In genomic region chr17:82080048-82080788, GRCh38 we compare ENCODE assay signal across 28 cellular contexts.
"Had no signal": no experiment of that assay in that cellular context is flagged by ENCODE, and none has a peak within 500 bp of the region (broad histone marks: within the 10 kb centered on the region; RNA-seq: fewer than 3 reads in every experiment).

No MANE protein-coding gene starts in this region.

- H3K4me3 ChIP-seq: cardiac muscle cell, Peyer's patch, SJSA1 had no signal

- H3K9me3 Mint-ChIP-seq: activated B cell treated with CpG ODN at 0.5 μM for 24 hours; activated CD4-positive, alpha-beta T cell treated with anti-CD3 and anti-CD28 coated beads, Interleukin-2, amount 10 ng/mL, durations not matched to agents 24 days and 14 days; activated naive CD4-positive, alpha-beta T cell treated with anti-CD3 and anti-CD28 coated beads, Interleukin-2, amount 50 U/mL, for 72 hours; activated T-cell treated with anti-CD3 and anti-CD28 coated beads, Interleukin-2, amount 50 U/mL, for 4 hours; brain; T-helper 1 cell treated with Interleukin-12 subunit alpha and Interleukin-12 subunit beta and Interleukin-4 antibody, amounts not matched to agents 30 μg/mL and 1 μg/mL, for 36 hours had no signal

- H3K4me1 Mint-ChIP-seq: activated B cell treated with CpG ODN at 0.5 μM for 24 hours; activated CD4-positive, alpha-beta T cell treated with anti-CD3 and anti-CD28 coated beads, Interleukin-2, amount 10 ng/mL, durations not matched to agents 24 days and 14 days; brain had no signal

- ATAC-seq: activated naive CD4-positive, alpha-beta T cell treated with anti-CD3 and anti-CD28 coated beads, Interleukin-2, amount 50 U/mL, for 72 hours; activated T-cell treated with anti-CD3 and anti-CD28 coated beads, Interleukin-2, amount 50 U/mL, for 4 hours had no signal

- H3K27ac Mint-ChIP-seq: activated B cell treated with CpG ODN at 0.5 μM for 24 hours; activated CD4-positive, alpha-beta T cell treated with anti-CD3 and anti-CD28 coated beads, Interleukin-2, amount 10 ng/mL, durations not matched to agents 24 days and 14 days; activated naive CD4-positive, alpha-beta T cell treated with anti-CD3 and anti-CD28 coated beads, Interleukin-2, amount 50 U/mL, for 72 hours; brain; T-helper 1 cell treated with Interleukin-12 subunit alpha and Interleukin-12 subunit beta and Interleukin-4 antibody, amounts not matched to agents 30 μg/mL and 1 μg/mL, for 36 hours had no signal

- FAIRE-seq: astrocyte had no signal

- H3K9me3 ChIP-seq: Peyer's patch, SJSA1 had no signal

- H3K4me3 Mint-ChIP-seq: activated B cell treated with CpG ODN at 0.5 μM for 24 hours; activated CD4-positive, alpha-beta T cell treated with anti-CD3 and anti-CD28 coated beads, Interleukin-2, amount 10 ng/mL, durations not matched to agents 24 days and 14 days; activated T-cell treated with anti-CD3 and anti-CD28 coated beads, Interleukin-2, amount 50 U/mL, for 4 hours; brain; T-helper 1 cell treated with Interleukin-12 subunit alpha and Interleukin-12 subunit beta and Interleukin-4 antibody, amounts not matched to agents 30 μg/mL and 1 μg/mL, for 36 hours had no signal

- H3K27ac ChIP-seq: cardiac muscle cell, Peyer's patch, SJSA1 had no signal

- DNase-seq: activated B cell treated with CpG ODN at 0.5 μM for 24 hours; activated CD4-positive, alpha-beta T cell treated with anti-CD3 and anti-CD28 coated beads for 1 hour; activated CD4-positive, alpha-beta T cell treated with anti-CD3 and anti-CD28 coated beads, Interleukin-2, amount 10 ng/mL, durations not matched to agents 24 days and 14 days; activated CD4-positive, alpha-beta T cell treated with anti-CD3 and anti-CD28 coated beads, Interleukin-2, amount 50 U/mL, for 48 hours; activated CD8-positive, alpha-beta memory T cell treated with anti-CD3 and anti-CD28 coated beads for 24 hours; activated effector memory CD4-positive, alpha-beta T cell treated with anti-CD3 and anti-CD28 coated beads, Interleukin-2, amount 50 U/mL, for 16 hours; activated naive CD4-positive, alpha-beta T cell treated with Interleukin-2 at 50 U/mL for 16 hours; activated T-cell treated with anti-CD3 and anti-CD28 coated beads, Interleukin-2, amount 50 U/mL, for 4 hours; amygdala; Karpas-422; MM.1S; NCI-H1105 treated with DMSO at 0.1 percent for 48 hours; NCI-H146; NCI-H187 treated with DMSO at 0.1 percent for 48 hours; NCI-H2171; NCI-H2227 treated with DMSO at 0.1 percent for 48 hours; NCI-H446 treated with DMSO at 0.1 percent for 48 hours; NCI-H524 treated with DMSO at 0.1 percent for 48 hours; NCI-H748 treated with DMSO at 0.1 percent for 48 hours; NK-92 treated with Interleukin-12 subunit alpha and Interleukin-12 subunit beta, amount 100 ng/mL, for 24 hours; Peyer's patch; SHP77 had no signal

- H3K27me3 ChIP-seq: cardiac muscle cell, Peyer's patch, SJSA1 had no signal

- H3K27me3 Mint-ChIP-seq: activated B cell treated with CpG ODN at 0.5 μM for 24 hours; activated CD4-positive, alpha-beta T cell treated with anti-CD3 and anti-CD28 coated beads, Interleukin-2, amount 10 ng/mL, durations not matched to agents 24 days and 14 days; brain had no signal

- H3K36me3 Mint-ChIP-seq: activated naive CD4-positive, alpha-beta T cell treated with anti-CD3 and anti-CD28 coated beads, Interleukin-2, amount 50 U/mL, for 72 hours had no signal

- H3K4me1 ChIP-seq: Peyer's patch, SJSA1 had no signal
